Comparison of ENCODE assay signal across 2 cellular contexts in genomic region chr6:158071121-158072082, GRCh38.
TF ChIP-seq lines count a peak whose summit lies in the region.

No MANE protein-coding gene starts in this region.

TF ChIP-seq in A549, 52 proteins besides CTCF, POLR2A, EP300 and RAD21 (continued from another document):
- TF ChIP-seq, protein P1, sequence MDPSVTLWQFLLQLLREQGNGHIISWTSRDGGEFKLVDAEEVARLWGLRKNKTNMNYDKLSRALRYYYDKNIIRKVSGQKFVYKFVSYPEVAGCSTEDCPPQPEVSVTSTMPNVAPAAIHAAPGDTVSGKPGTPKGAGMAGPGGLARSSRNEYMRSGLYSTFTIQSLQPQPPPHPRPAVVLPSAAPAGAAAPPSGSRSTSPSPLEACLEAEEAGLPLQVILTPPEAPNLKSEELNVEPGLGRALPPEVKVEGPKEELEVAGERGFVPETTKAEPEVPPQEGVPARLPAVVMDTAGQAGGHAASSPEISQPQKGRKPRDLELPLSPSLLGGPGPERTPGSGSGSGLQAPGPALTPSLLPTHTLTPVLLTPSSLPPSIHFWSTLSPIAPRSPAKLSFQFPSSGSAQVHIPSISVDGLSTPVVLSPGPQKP (IDR thresholded peaks at IDR 0.05; ENCODE audit: low read depth, low read length) = no peak
- TF ChIP-seq TFCP2L1 (CRISPR knock-in tag; IDR thresholded peaks at IDR 0.05) = no peak
TF ChIP-seq in A549: peak in this region for 0.

TF ChIP-seq in GM23338, 12 proteins besides CTCF, POLR2A, EP300 and RAD21 (continued from another document):
- TF ChIP-seq, protein P2, sequence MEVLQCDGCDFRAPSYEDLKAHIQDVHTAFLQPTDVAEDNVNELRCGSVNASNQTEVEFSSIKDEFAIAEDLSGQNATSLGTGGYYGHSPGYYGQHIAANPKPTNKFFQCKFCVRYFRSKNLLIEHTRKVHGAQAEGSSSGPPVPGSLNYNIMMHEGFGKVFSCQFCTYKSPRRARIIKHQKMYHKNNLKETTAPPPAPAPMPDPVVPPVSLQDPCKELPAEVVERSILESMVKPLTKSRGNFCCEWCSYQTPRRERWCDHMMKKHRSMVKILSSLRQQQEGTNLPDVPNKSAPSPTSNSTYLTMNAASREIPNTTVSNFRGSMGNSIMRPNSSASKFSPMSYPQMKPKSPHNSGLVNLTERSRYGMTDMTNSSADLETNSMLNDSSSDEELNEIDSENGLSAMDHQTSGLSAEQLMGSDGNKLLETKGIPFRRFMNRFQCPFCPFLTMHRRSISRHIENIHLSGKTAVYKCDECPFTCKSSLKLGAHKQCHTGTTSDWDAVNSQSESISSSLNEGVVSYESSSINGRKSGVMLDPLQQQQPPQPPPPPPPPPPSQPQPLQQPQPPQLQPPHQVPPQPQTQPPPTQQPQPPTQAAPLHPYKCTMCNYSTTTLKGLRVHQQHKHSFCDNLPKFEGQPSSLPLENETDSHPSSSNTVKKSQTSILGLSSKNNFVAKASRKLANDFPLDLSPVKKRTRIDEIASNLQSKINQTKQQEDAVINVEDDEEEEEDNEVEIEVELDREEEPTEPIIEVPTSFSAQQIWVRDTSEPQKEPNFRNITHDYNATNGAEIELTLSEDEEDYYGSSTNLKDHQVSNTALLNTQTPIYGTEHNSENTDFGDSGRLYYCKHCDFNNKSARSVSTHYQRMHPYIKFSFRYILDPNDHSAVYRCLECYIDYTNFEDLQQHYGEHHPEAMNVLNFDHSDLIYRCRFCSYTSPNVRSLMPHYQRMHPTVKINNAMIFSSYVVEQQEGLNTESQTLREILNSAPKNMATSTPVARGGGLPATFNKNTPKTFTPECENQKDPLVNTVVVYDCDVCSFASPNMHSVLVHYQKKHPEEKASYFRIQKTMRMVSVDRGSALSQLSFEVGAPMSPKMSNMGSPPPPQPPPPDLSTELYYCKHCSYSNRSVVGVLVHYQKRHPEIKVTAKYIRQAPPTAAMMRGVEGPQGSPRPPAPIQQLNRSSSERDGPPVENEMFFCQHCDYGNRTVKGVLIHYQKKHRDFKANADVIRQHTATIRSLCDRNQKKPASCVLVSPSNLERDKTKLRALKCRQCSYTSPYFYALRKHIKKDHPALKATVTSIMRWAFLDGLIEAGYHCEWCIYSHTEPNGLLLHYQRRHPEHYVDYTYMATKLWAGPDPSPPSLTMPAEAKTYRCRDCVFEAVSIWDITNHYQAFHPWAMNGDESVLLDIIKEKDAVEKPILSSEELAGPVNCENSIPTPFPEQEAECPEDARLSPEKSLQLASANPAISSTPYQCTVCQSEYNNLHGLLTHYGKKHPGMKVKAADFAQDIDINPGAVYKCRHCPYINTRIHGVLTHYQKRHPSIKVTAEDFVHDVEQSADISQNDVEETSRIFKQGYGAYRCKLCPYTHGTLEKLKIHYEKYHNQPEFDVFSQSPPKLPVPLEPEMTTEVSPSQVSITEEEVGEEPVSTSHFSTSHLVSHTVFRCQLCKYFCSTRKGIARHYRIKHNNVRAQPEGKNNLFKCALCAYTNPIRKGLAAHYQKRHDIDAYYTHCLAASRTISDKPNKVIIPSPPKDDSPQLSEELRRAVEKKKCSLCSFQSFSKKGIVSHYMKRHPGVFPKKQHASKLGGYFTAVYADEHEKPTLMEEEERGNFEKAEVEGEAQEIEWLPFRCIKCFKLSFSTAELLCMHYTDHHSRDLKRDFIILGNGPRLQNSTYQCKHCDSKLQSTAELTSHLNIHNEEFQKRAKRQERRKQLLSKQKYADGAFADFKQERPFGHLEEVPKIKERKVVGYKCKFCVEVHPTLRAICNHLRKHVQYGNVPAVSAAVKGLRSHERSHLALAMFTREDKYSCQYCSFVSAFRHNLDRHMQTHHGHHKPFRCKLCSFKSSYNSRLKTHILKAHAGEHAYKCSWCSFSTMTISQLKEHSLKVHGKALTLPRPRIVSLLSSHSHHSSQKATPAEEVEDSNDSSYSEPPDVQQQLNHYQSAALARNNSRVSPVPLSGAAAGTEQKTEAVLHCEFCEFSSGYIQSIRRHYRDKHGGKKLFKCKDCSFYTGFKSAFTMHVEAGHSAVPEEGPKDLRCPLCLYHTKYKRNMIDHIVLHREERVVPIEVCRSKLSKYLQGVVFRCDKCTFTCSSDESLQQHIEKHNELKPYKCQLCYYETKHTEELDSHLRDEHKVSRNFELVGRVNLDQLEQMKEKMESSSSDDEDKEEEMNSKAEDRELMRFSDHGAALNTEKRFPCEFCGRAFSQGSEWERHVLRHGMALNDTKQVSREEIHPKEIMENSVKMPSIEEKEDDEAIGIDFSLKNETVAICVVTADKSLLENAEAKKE (CRISPR knock-in tag; IDR thresholded peaks at IDR 0.05) = no peak
- TF ChIP-seq JUNB (IDR thresholded peaks at IDR 0.05; ENCODE audit: unreplicated experiment) = no peak
- TF ChIP-seq CREB1 (CRISPR knock-in tag; IDR thresholded peaks at IDR 0.05; ENCODE audit: low read depth) = no peak
TF ChIP-seq in GM23338: peak in this region for 0.
